In the genomic region with DNA sequence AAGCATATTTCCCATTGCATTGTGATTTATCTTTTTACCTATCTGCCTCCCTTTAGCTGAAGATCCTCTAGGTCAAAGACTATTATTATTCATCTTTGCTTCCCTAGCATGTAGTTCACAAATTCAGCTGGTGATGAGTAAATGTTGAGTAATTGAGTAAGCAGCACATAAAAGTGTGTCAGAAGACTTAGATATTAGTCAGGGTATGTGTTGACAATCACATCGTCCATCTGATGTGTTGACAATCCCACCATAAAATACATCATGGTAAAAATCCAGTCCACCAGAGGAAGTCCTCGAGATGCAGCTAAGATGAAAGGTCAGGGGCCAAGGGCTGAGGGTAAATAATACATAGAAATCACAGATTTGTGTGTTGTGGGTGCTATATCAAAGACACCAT, we compare ENCODE assay signal across 1 cellular context.
A peak's percentile ranks its signal among the peaks of the same experiment; 100 is the strongest.
TF ChIP-seq lines count a peak whose summit lies in the region.

No MANE protein-coding gene starts in this region.

TF ChIP-seq in HepG2, 621 proteins besides CTCF, POLR2A, EP300 and RAD21 (continues in another document):
- TF ChIP-seq ARID5B (CRISPR knock-in tag; IDR thresholded peaks at IDR 0.05) = peak; percentile 57; the same call in 1 of the 2 replicates
- TF ChIP-seq POLR2G (IDR thresholded peaks at IDR 0.05; ENCODE audit: low read depth, low read length) = no peak
- TF ChIP-seq, protein P1, sequence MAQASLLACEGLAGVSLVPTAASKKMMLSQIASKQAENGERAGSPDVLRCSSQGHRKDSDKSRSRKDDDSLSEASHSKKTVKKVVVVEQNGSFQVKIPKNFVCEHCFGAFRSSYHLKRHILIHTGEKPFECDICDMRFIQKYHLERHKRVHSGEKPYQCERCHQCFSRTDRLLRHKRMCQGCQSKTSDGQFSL (CRISPR knock-in tag; IDR thresholded peaks at IDR 0.05) = no peak
- no peak for TF ChIP-seq ZNF674 (CRISPR knock-in tag; IDR thresholded peaks at IDR 0.05; ENCODE audit: low read depth)
- TF ChIP-seq ARID2 (CRISPR knock-in tag; IDR thresholded peaks at IDR 0.05; ENCODE audit: borderline replicate concordance) = no peak
- TF ChIP-seq ZNF775 (CRISPR knock-in tag; IDR thresholded peaks at IDR 0.05; ENCODE audit: borderline replicate concordance) = no peak
- TF ChIP-seq TFAP4 (IDR thresholded peaks at IDR 0.05; ENCODE audit: borderline replicate concordance, low read depth) = peak; percentile 62; the same call in 1 of the 2 replicates
- TF ChIP-seq KLF13 (CRISPR knock-in tag; IDR thresholded peaks at IDR 0.05) = no peak
- TF ChIP-seq RERE (CRISPR knock-in tag; IDR thresholded peaks at IDR 0.05; ENCODE audit: low read depth) = no peak
- TF ChIP-seq, protein P2, sequence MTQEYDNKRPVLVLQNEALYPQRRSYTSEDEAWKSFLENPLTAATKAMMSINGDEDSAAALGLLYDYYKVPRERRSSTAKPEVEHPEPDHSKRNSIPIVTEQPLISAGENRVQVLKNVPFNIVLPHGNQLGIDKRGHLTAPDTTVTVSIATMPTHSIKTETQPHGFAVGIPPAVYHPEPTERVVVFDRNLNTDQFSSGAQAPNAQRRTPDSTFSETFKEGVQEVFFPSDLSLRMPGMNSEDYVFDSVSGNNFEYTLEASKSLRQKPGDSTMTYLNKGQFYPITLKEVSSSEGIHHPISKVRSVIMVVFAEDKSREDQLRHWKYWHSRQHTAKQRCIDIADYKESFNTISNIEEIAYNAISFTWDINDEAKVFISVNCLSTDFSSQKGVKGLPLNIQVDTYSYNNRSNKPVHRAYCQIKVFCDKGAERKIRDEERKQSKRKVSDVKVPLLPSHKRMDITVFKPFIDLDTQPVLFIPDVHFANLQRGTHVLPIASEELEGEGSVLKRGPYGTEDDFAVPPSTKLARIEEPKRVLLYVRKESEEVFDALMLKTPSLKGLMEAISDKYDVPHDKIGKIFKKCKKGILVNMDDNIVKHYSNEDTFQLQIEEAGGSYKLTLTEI (CRISPR knock-in tag; conservative IDR thresholded peaks at IDR 0.05) = no peak
- TF ChIP-seq PRMT3 (CRISPR knock-in tag; IDR thresholded peaks at IDR 0.05; ENCODE audit: borderline replicate concordance, low read depth) = no peak
- no peak for TF ChIP-seq ESRRA (CRISPR knock-in tag; IDR thresholded peaks at IDR 0.05; ENCODE audit: low read depth)
- peak; percentile 46; the same call in 1 of the 2 replicates for TF ChIP-seq SOX5 (CRISPR knock-in tag; IDR thresholded peaks at IDR 0.05; ENCODE audit: borderline replicate concordance)
- TF ChIP-seq ZNF432 (CRISPR knock-in tag; IDR thresholded peaks at IDR 0.05; ENCODE audit: borderline replicate concordance) = no peak
- no peak for TF ChIP-seq KAT7 (CRISPR knock-in tag; IDR thresholded peaks at IDR 0.05; ENCODE audit: borderline replicate concordance)
- peak; percentile 74 for TF ChIP-seq FOSL2 (CRISPR knock-in tag; IDR thresholded peaks at IDR 0.05)
- no peak for TF ChIP-seq SALL2 (CRISPR knock-in tag; IDR thresholded peaks at IDR 0.05)
- no peak for TF ChIP-seq TEAD3 (CRISPR knock-in tag; optimal IDR thresholded peaks at IDR 0.05; ENCODE audit: borderline replicate concordance)
- TF ChIP-seq ATF1 (CRISPR knock-in tag; IDR thresholded peaks at IDR 0.05) = 0 out of 2 replicates have a peak, but pooled peaks have one; percentile 24
- TF ChIP-seq ZNF616 (CRISPR knock-in tag; IDR thresholded peaks at IDR 0.05; ENCODE audit: low read depth) = no peak
- TF ChIP-seq, protein P3, sequence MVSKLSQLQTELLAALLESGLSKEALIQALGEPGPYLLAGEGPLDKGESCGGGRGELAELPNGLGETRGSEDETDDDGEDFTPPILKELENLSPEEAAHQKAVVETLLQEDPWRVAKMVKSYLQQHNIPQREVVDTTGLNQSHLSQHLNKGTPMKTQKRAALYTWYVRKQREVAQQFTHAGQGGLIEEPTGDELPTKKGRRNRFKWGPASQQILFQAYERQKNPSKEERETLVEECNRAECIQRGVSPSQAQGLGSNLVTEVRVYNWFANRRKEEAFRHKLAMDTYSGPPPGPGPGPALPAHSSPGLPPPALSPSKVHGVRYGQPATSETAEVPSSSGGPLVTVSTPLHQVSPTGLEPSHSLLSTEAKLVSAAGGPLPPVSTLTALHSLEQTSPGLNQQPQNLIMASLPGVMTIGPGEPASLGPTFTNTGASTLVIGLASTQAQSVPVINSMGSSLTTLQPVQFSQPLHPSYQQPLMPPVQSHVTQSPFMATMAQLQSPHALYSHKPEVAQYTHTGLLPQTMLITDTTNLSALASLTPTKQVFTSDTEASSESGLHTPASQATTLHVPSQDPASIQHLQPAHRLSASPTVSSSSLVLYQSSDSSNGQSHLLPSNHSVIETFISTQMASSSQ (IDR thresholded peaks at IDR 0.05; ENCODE audit: low read depth) = no peak
- TF ChIP-seq, protein P3 (CRISPR knock-in tag; IDR thresholded peaks at IDR 0.05; ENCODE audit: borderline replicate concordance) = no peak
- no peak for TF ChIP-seq ATAD3A (CRISPR knock-in tag; IDR thresholded peaks at IDR 0.05)
- TF ChIP-seq ZNF333 (CRISPR knock-in tag; IDR thresholded peaks at IDR 0.05; ENCODE audit: borderline replicate concordance) = no peak
- 0 out of 2 replicates have a peak, but pooled peaks have one; percentile 16 for TF ChIP-seq FOSL1 (CRISPR knock-in tag; IDR thresholded peaks at IDR 0.05; ENCODE audit: borderline replicate concordance)
- peak; percentile 52; the same call in 1 of the 2 replicates for TF ChIP-seq NR2F6 (IDR thresholded peaks at IDR 0.05)
- TF ChIP-seq NR2F6 (CRISPR knock-in tag; IDR thresholded peaks at IDR 0.05) = no peak
- no peak for TF ChIP-seq NCOR1 (IDR thresholded peaks at IDR 0.05; ENCODE audit: borderline replicate concordance, low read length)
- TF ChIP-seq ZNF691 (CRISPR knock-in tag; IDR thresholded peaks at IDR 0.05; ENCODE audit: borderline replicate concordance, low read depth) = no peak
- no peak for TF ChIP-seq SP140L (CRISPR knock-in tag; IDR thresholded peaks at IDR 0.05; ENCODE audit: borderline replicate concordance)
- no peak for TF ChIP-seq ZNF354B (CRISPR knock-in tag; IDR thresholded peaks at IDR 0.05)
- TF ChIP-seq, protein P4, sequence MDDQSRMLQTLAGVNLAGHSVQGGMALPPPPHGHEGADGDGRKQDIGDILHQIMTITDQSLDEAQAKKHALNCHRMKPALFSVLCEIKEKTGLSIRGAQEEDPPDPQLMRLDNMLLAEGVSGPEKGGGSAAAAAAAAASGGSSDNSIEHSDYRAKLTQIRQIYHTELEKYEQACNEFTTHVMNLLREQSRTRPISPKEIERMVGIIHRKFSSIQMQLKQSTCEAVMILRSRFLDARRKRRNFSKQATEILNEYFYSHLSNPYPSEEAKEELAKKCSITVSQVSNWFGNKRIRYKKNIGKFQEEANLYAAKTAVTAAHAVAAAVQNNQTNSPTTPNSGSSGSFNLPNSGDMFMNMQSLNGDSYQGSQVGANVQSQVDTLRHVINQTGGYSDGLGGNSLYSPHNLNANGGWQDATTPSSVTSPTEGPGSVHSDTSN (CRISPR knock-in tag; IDR thresholded peaks at IDR 0.05; ENCODE audit: borderline replicate concordance) = no peak
- TF ChIP-seq CREM (IDR thresholded peaks at IDR 0.05) = no peak
- no peak for TF ChIP-seq CREM (CRISPR knock-in tag; IDR thresholded peaks at IDR 0.05)
- TF ChIP-seq POLR2AphosphoS5 (IDR thresholded peaks at IDR 0.05; ENCODE audit: low read depth, low read length) = no peak
- no peak for TF ChIP-seq BCL6 (CRISPR knock-in tag; IDR thresholded peaks at IDR 0.05)
- no peak for TF ChIP-seq MATR3 (CRISPR knock-in tag; IDR thresholded peaks at IDR 0.05)
